ENCODE assay signal across 8 cellular contexts in the genomic region with DNA sequence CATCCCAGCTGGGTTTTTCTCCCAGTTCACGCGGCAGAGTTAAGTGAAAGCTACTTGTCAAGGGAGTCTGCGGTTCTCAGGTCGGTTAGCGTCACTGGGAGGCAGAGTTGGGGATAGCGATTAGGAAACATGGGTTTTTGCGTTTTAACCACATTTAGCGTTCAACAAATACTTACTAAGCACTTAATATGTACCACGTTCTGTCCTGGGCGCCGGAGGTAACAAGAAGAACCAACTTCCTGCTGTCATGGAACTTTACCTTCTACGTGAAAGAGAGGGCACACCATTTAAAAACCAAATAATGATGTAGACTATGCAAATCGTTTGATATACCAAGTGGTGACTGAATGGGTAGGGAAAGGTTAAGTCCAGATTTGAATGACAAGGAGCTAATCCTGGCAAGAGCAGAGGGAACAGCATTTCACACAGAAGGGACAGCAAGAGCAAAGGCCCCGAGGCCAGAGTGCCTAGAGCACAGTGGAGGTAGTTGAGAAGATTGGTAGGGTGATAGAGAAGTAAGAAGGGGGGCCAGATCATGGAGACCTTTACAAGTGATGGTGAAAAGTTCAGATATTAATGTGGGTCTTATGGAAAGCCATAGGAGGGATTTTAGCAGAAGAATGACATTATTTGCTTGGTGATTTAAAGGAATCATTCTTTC. TPM values are rescaled to one million over a fixed set of nuclear protein-coding genes. Genes with fewer than 3 reads are reported as not detected.
A peak's percentile ranks its signal among the peaks of the same experiment; 100 is the strongest.
DNase-seq lines count a peak whose midpoint lies in the region; ATAC-seq, FAIRE-seq and TF ChIP-seq lines count a peak whose summit lies in the region.

No MANE protein-coding gene starts in this region.

- TF ChIP-seq RAD21 in H1 (IDR thresholded peaks at IDR 0.05 in 1 of 2, conservative IDR thresholded peaks at IDR 0.05 in 1 of 2; ENCODE audit: low read depth in 2 of 2, low read length in 2 of 2), result peak; percentile 46 to 47; a peak in 3 of 4 replicates

- TF ChIP-seq POLR2A in H1 (IDR thresholded peaks at IDR 0.05; ENCODE audit: control extremely low read depth in 1 of 2, low read depth in 2 of 2, low read length in 2 of 2), result no peak

- POLR2A ChIA-PET in PC-3 (lab: Charles Lee; ENCODE audit: unreplicated experiment), result interaction anchor here (1.0 kb wide), 1 partner anchor 199 kb away, joined by 7 read pairs; the partner anchor contains the start of gene SNRNP48
- POLR2A ChIA-PET in H1 (lab: Charles Lee; ENCODE audit: partially characterized antibody), result interaction anchor here (0.5 to 1.4 kb wide), 6 partner anchors 13 to 202 kb away, joined by 3 to 6 read pairs (median 3); partner anchors contain the start of genes DSP and SNRNP48

- in situ Hi-C loops in HAP-1 (cut with MboI; ENCODE audit: low sequenced_read_pairs), result loop anchor here (5.0 kb wide), 1 partner anchor 88 kb away; no protein-coding TSS in a partner anchor

- BruUV-seq in PC-3 (replicated peaks; lab: Mats Ljungman, UMichigan), result no TSS peak

- H2BK120ac ChIP-seq in H1 (replicated peaks; ENCODE audit: low read depth, low read length), result no peak overlapping the region

- H3K9ac ChIP-seq in PC-3 (ENCODE audit: low read length) (peak overlapping the region; percentile 95), H1 (replicated peaks in 1 of 4; ENCODE audit: extremely low read depth in 1 of 4, low read depth in 3 of 4, low read length in 3 of 4) (peak overlapping the region in 2 of 4 experiments; percentile 70 to 72; a peak in 4 of 7 replicates)

- peak; percentile 41 for TF ChIP-seq CTCF in PC-3 (conservative IDR thresholded peaks at IDR 0.05; ENCODE audit: low read depth, low read length)
- peak in 1 of 3 experiments; percentile 0; a peak in 2 of 4 replicates for TF ChIP-seq CTCF in H1 (IDR thresholded peaks at IDR 0.05; ENCODE audit: control extremely low read depth in 1 of 3, insufficient read depth in 1 of 3, low read depth in 1 of 3, low read length in 3 of 3)

- H2BK20ac ChIP-seq in H1 (ENCODE audit: low read length), result no peak overlapping the region

- no peaks in the 10 kb centered on the region for H3K9me2 ChIP-seq in PC-3 (replicated peaks; ENCODE audit: low read length)

- H3K4me2 ChIP-seq in PC-3 (ENCODE audit: low read length), result peak overlapping the region; percentile 92
- peak overlapping the region; percentile 94 for H3K4me2 ChIP-seq in H1 (ENCODE audit: insufficient read depth in 1 of 2, low read depth in 2 of 2, low read length in 2 of 2)

- H3K27me3 ChIP-seq in HAP-1 (ENCODE audit: low read depth) (no peaks in the 10 kb centered on the region), PC-3 (ENCODE audit: low read length) (no peaks in the 10 kb centered on the region), H1 (replicated peaks in 1 of 4; ENCODE audit: control insufficient read depth in 3 of 4, extremely low read depth in 1 of 4, insufficient read depth in 3 of 4, low read length in 3 of 4) (no peaks in the 10 kb centered on the region)

- H4K20me1 ChIP-seq in PC-3 (ENCODE audit: low read length), result peaks cover 8% of the 10 kb centered on the region; the same call in 1 of the 2 replicates
- H4K20me1 ChIP-seq in H1 (replicated peaks in 1 of 2; ENCODE audit: control insufficient read depth in 1 of 2, insufficient read depth in 2 of 2, low read length in 2 of 2), result peaks cover 1 to 2% of the 10 kb centered on the region in 2 experiments

- 10% methylated on average over 14 of the region's 14 CpGs; no CpG with 5 or more reads in 1 of the 2 experiments for WGBS in H1 (ENCODE audit: extremely low coverage in 1 of 2, insufficient coverage in 1 of 2, insufficient read length in 1 of 2, insufficient replicate concordance in 2 of 2, low coverage in 1 of 2, low lambda C conversion rate in 2 of 2, missing lambda C conversion rate in 1 of 2), 2 experiments

- H3F3A ChIP-seq in PC-3 (ENCODE audit: low read length, unreplicated experiment), result no peaks in the 10 kb centered on the region

- peak overlapping the region; percentile 83 for H2AFZ ChIP-seq in PC-3 (ENCODE audit: low read length)
- peak overlapping the region; percentile 35; the same call in 1 of the 2 replicates for H2AFZ ChIP-seq in H1 (ENCODE audit: low read length)

- no peak for TF ChIP-seq EP300 in H1 (IDR thresholded peaks at IDR 0.05; ENCODE audit: borderline replicate concordance in 1 of 2, low read depth in 2 of 2, low read length in 2 of 2)

- no peak overlapping the region for H3K23ac ChIP-seq in H1 (ENCODE audit: insufficient read length)

- H4K5ac ChIP-seq in H1 (ENCODE audit: insufficient read length, low read depth, low read length), result no peak overlapping the region

- H3K27ac ChIP-seq in PC-3 (ENCODE audit: low read length) (peak overlapping the region; percentile 88), H1 (ENCODE audit: low read depth, low read length) (no peak overlapping the region; the same call in 1 of the 2 replicates)

- peaks cover 12% of the 10 kb centered on the region for H3K23me2 ChIP-seq in H1 (ENCODE audit: low read depth, low read length)

- H3K4me3 ChIP-seq in HAP-1 (peak overlapping the region; percentile 77), PC-3 (ENCODE audit: low read length) (peak overlapping the region; percentile 82), H1 (ENCODE audit: extremely low read depth in 1 of 4, insufficient read depth in 2 of 4, low read depth in 3 of 4, low read length in 4 of 4) (peak overlapping the region; percentile 66 to 85 (median 79))

- H2BK5ac ChIP-seq in H1 (ENCODE audit: low read depth, low read length), result no peak overlapping the region

- no peak overlapping the region for H3K4ac ChIP-seq in H1 (replicated peaks; ENCODE audit: insufficient read length, low read depth, low read length)

- peak overlapping the region; percentile 14 for H3K56ac ChIP-seq in H1 (replicated peaks; ENCODE audit: insufficient read length, low read depth, low read length)

- H3K36me3 ChIP-seq in HAP-1 (replicated peaks) (peaks cover 22% of the 10 kb centered on the region), PC-3 (ENCODE audit: low read depth, low read length) (peaks cover 11% of the 10 kb centered on the region; the same call in 1 of the 2 replicates), H1 (ENCODE audit: control insufficient read depth in 2 of 4, insufficient read depth in 4 of 4, low read length in 3 of 4) (peaks cover 0 to 24% (median 7%) of the 10 kb centered on the region in 4 experiments; a peak in 6 of 8 replicates)

- ATAC-seq in GM18498 (IDR thresholded peaks at IDR 0.05; ENCODE audit: unreplicated experiment) (peak; percentile 15), PC-3 (no peak)

- no peak overlapping the region for H3K18ac ChIP-seq in H1 (ENCODE audit: extremely low read depth, low read length)

- H3K4me1 ChIP-seq in HAP-1 (peaks cover 14% of the 10 kb centered on the region), PC-3 (ENCODE audit: insufficient read depth, low read length) (peaks cover 20% of the 10 kb centered on the region), H1 (replicated peaks in 1 of 4; ENCODE audit: control insufficient read depth in 3 of 4, insufficient read depth in 4 of 4, low read length in 3 of 4) (peaks cover 0 to 3% (median 0%) of the 10 kb centered on the region in 4 experiments; a peak in 2 of 7 replicates)

- DNase-seq in HAP-1 (ENCODE audit: low spot score in 2 of 2) (peak; percentile 14 to 55), PC-3 (no peak), H1 (ENCODE audit: low read depth in 1 of 2, low spot score in 2 of 2) (no peak), non-pigmented ciliary epithelial cell (ENCODE audit: low read depth) (peak; percentile 43), SKM-1 (lab: John Stamatoyannopoulos, UW; ENCODE audit: unreplicated experiment) (no peak), middle frontal gyrus (ENCODE audit: extremely low spot score, low spot score) (no peak), NCI-H748 (lab: John Stamatoyannopoulos, UW; ENCODE audit: unreplicated experiment) (no peak)

- H3K14ac ChIP-seq in H1 (ENCODE audit: insufficient read length), result no peak overlapping the region

- no peaks in the 10 kb centered on the region for H3K79me1 ChIP-seq in H1 (ENCODE audit: low read depth, low read length)

- H4K91ac ChIP-seq in H1 (replicated peaks; ENCODE audit: insufficient read length, low read length), result no peak overlapping the region

- intact Hi-C loops in PC-3 (cut with micrococcal nuclease), result no loop called here

- no peak overlapping the region for H2BK15ac ChIP-seq in H1 (ENCODE audit: low read length)

- no peak overlapping the region; the same call in 1 of the 2 replicates for H4K8ac ChIP-seq in H1 (ENCODE audit: extremely low read depth, insufficient read depth, low read length)

- no peaks in the 10 kb centered on the region for H3K9me3 ChIP-seq in HAP-1
- no peaks in the 10 kb centered on the region for H3K9me3 ChIP-seq in PC-3 (ENCODE audit: low read length)
- no peaks in the 10 kb centered on the region for H3K9me3 ChIP-seq in H1 (ENCODE audit: insufficient read depth in 2 of 2, low read depth in 1 of 2, low read length in 1 of 2)

- no peak overlapping the region for H2AK5ac ChIP-seq in H1 (ENCODE audit: low read depth, low read length)

- H3K79me2 ChIP-seq in PC-3 (ENCODE audit: low read length) (peaks cover 42% of the 10 kb centered on the region), H1 (ENCODE audit: control insufficient read depth in 1 of 2, insufficient read depth in 2 of 2, low read length in 2 of 2) (peaks cover 15 to 34% of the 10 kb centered on the region in 2 experiments)

- no peak for FAIRE-seq in H1 (lab: Jason Lieb, UNC)

- CTCF ChIA-PET in PC-3 (lab: Charles Lee) (interaction anchor here (0.5 kb wide), 1 partner anchor 153 kb away, joined by 3 read pairs; no protein-coding TSS in a partner anchor), H1 (lab: Charles Lee; ENCODE audit: partially characterized antibody) (interaction anchor here (1.0 to 2.4 kb wide), 15 partner anchors 18 to 190 kb away, joined by 3 to 8 read pairs (median 4); no protein-coding TSS in a partner anchor)

- no peak overlapping the region for H2BK12ac ChIP-seq in H1 (ENCODE audit: low read depth, low read length)

RNA-seq across cellular contexts. Expression of gene RIOK1, which starts 0.7 kb away (rescaled TPM):
- total RNA-seq in PC-3 (2014; rRNA removed), result 29.8 and 39.9 TPM in 2 replicates
- 26.2 and 26.9 TPM in 2 replicates for total RNA-seq in H1 (2021; fragmentation: NEBNext Ultra II Directional; extraction: Animal tissue kit (Norgen Biotek cat#: 25700))
- polyA plus RNA-seq in H1 (2011; rRNA removed), result 10.1 and 11.8 TPM in 2 replicates
- 12.8 TPM for polyA plus RNA-seq in H1 (2011; cell fraction: cytosol; rRNA removed)
- 32.5 TPM for polyA plus RNA-seq in H1 (2011; cell fraction: nucleus; rRNA removed)
- 16.2 to 24.5 TPM (median 19.4 TPM) in 4 replicates for polyA plus RNA-seq in H1 (2012, experiment 1 of 2)
- 2.2 TPM for polyA plus RNA-seq in H1 (2012, experiment 2 of 2)
- polyA plus RNA-seq in H1 (2013, experiment 1 of 2), result 29.6 TPM
- 28.1 TPM for polyA plus RNA-seq in H1 (2013, experiment 2 of 2)
- polyA minus RNA-seq in H1 (2011; rRNA and poly(A)+ RNA removed), result 10.2 and 12.8 TPM in 2 replicates
- 9.4 TPM for polyA minus RNA-seq in H1 (2011; cell fraction: cytosol; rRNA and poly(A)+ RNA removed)
- polyA minus RNA-seq in H1 (2011; cell fraction: nucleus; rRNA and poly(A)+ RNA removed), result 33.3 TPM

RNA-seq across cellular contexts. Expression of gene CAGE1, which starts 0.8 kb away (rescaled TPM):
- total RNA-seq in PC-3 (2014; rRNA removed), result 0.29 TPM in 1 of 2 replicates, not detected in the other
- total RNA-seq in H1 (2021; fragmentation: NEBNext Ultra II Directional; extraction: Animal tissue kit (Norgen Biotek cat#: 25700)), result 0.09 TPM in 1 of 2 replicates, not detected in the other
- polyA plus RNA-seq in H1 (2011; rRNA removed), result 0.02 TPM in 1 of 2 replicates, not detected in the other
- polyA plus RNA-seq in H1 (2011; cell fraction: cytosol; rRNA removed), result 0.01 TPM
- polyA plus RNA-seq in H1 (2011; cell fraction: nucleus; rRNA removed), result 0.14 TPM
- 0.07 TPM in 1 of 4 replicates, not detected in the others for polyA plus RNA-seq in H1 (2012, experiment 1 of 2)
- not detected for polyA plus RNA-seq in H1 (2012, experiment 2 of 2)
- polyA plus RNA-seq in H1 (2013, experiment 1 of 2), result not detected
- 0.07 TPM for polyA plus RNA-seq in H1 (2013, experiment 2 of 2)
- 0.05 and 0.16 TPM in 2 replicates for polyA minus RNA-seq in H1 (2011; rRNA and poly(A)+ RNA removed)
- not detected for polyA minus RNA-seq in H1 (2011; cell fraction: cytosol; rRNA and poly(A)+ RNA removed)
- polyA minus RNA-seq in H1 (2011; cell fraction: nucleus; rRNA and poly(A)+ RNA removed), result 1.1 TPM

Comparison
In these comparisons a context has a peak if more than half of its experiments do, and no peak if none do; other contexts are left out.
1. DNase-seq: peak in HAP-1 (2 of 2) and non-pigmented ciliary epithelial cell (single experiment); none in PC-3 (single experiment), H1 (0 of 2), SKM-1 (single experiment), middle frontal gyrus (single experiment) and NCI-H748 (single experiment).
2. Peak in every context shown above with its lines, with median percentiles within 50 percentile points of each other: H3K4me3 ChIP-seq.